In genomic region chr5:78497573-78498533, GRCh38 we compare ENCODE assay signal across 10 cellular contexts.
DNase-seq lines count a peak whose midpoint lies in the region; ATAC-seq and TF ChIP-seq lines count a peak whose summit lies in the region.
"Had no signal": no experiment of that assay in that cellular context is flagged by ENCODE, and none has a peak within 500 bp of the region (broad histone marks: within the 10 kb centered on the region; RNA-seq: fewer than 3 reads in every experiment).

No MANE protein-coding gene starts in this region.

- H3K4me3 Mint-ChIP-seq in osteocyte (ENCODE audit: unreplicated experiment): no peak overlapping the region
- H3K4me3 Mint-ChIP-seq in activated naive CD8-positive, alpha-beta T cell treated with anti-CD3 and anti-CD28 coated beads, Interleukin-2, amount 50 U/mL, for 24 hours: no peak overlapping the region

- H3K36me3 ChIP-seq in adrenal gland (replicated peaks in 1 of 2) (no peaks in the 10 kb centered on the region), spleen (no peaks in the 10 kb centered on the region)
- H3K36me3 ChIP-seq: tibial artery had no signal

- intact Hi-C loops in adrenal gland (cut with DNase I) (no loop called here), spleen (cut with DNase I; ENCODE audit: low total_unique reads) (no loop called here)

- H3K27ac ChIP-seq in adrenal gland (no peak overlapping the region), spleen (no peak overlapping the region)
- H3K27ac ChIP-seq: tibial artery had no signal

- TF ChIP-seq POLR2A in adrenal gland (IDR thresholded peaks at IDR 0.05) (no peak), spleen (IDR thresholded peaks at IDR 0.05) (no peak)

- H3K27ac Mint-ChIP-seq in osteocyte (ENCODE audit: unreplicated experiment): peak overlapping the region; percentile 78
- no peak overlapping the region for H3K27ac Mint-ChIP-seq in activated naive CD8-positive, alpha-beta T cell treated with anti-CD3 and anti-CD28 coated beads, Interleukin-2, amount 50 U/mL, for 24 hours

- H3K9me3 Mint-ChIP-seq in osteocyte (ENCODE audit: unreplicated experiment): no peaks in the 10 kb centered on the region
- H3K9me3 Mint-ChIP-seq in activated naive CD8-positive, alpha-beta T cell treated with anti-CD3 and anti-CD28 coated beads, Interleukin-2, amount 50 U/mL, for 24 hours: no peaks in the 10 kb centered on the region

- H3K4me1 ChIP-seq in adrenal gland (replicated peaks in 1 of 2): peaks cover 12 to 45% of the 10 kb centered on the region in 2 donors
- peaks cover 0 to 50% (median 14%) of the 10 kb centered on the region in 6 donors for H3K4me1 ChIP-seq in spleen

- H3K4me3 ChIP-seq in adrenal gland (no peak overlapping the region), spleen (no peak overlapping the region)
- H3K4me3 ChIP-seq: tibial artery had no signal

- no peaks in the 10 kb centered on the region for H3K27me3 Mint-ChIP-seq in osteocyte (ENCODE audit: unreplicated experiment)
- peaks cover 27% of the 10 kb centered on the region for H3K27me3 Mint-ChIP-seq in activated naive CD8-positive, alpha-beta T cell treated with anti-CD3 and anti-CD28 coated beads, Interleukin-2, amount 50 U/mL, for 24 hours

- peaks cover 27% of the 10 kb centered on the region for H3K36me3 Mint-ChIP-seq in osteocyte (ENCODE audit: unreplicated experiment)
- no peaks in the 10 kb centered on the region for H3K36me3 Mint-ChIP-seq in activated naive CD8-positive, alpha-beta T cell treated with anti-CD3 and anti-CD28 coated beads, Interleukin-2, amount 50 U/mL, for 24 hours (ENCODE audit: low read depth)

- H3K4me1 Mint-ChIP-seq in osteocyte (ENCODE audit: unreplicated experiment): peaks cover 87% of the 10 kb centered on the region
- H3K4me1 Mint-ChIP-seq in activated naive CD8-positive, alpha-beta T cell treated with anti-CD3 and anti-CD28 coated beads, Interleukin-2, amount 50 U/mL, for 24 hours: peaks cover 2% of the 10 kb centered on the region

- H3K9me3 ChIP-seq in adrenal gland (replicated peaks in 1 of 3): no peaks in the 10 kb centered on the region
- H3K9me3 ChIP-seq in spleen: no peaks in the 10 kb centered on the region
- H3K9me3 ChIP-seq: tibial artery had no signal

- whole genome bisulfite sequencing in adrenal gland, 4 donors: 53 to 63% (median 57%) methylated on average over 13 of the region's 13 CpGs
- WGBS in spleen, 5 donors: 55 to 72% (median 67%) methylated on average over 13 of the region's 13 CpGs

- DNase-seq in adrenal gland (peak in 5 of 7 donors; percentile 27 to 58 (median 48)), osteocyte (ENCODE audit: extremely low spot score, unreplicated experiment) (no peak), spleen (no peak), SW 1271 (lab: John Stamatoyannopoulos, UW) (no peak)
- DNase-seq in activated naive CD8-positive, alpha-beta T cell treated with anti-CD3 and anti-CD28 coated beads, Interleukin-2, amount 50 U/mL, for 24 hours: no peak
- DNase-seq: stimulated activated CD4-positive, alpha-beta T cell treated with anti-CD3 and anti-CD28 coated beads, Interleukin-12 subunit alpha, Interleukin-12 subunit beta, amount 100 ng/mL, for 4 hours; tibial artery had no signal

- TF ChIP-seq CTCF in adrenal gland (IDR thresholded peaks at IDR 0.05) (no peak), osteocyte (IDR thresholded peaks at IDR 0.05) (no peak), spleen (IDR thresholded peaks at IDR 0.05 in 8 of 11, conservative IDR thresholded peaks at IDR 0.05 in 3 of 11) (no peak)

- no peaks in the 10 kb centered on the region for H3K27me3 ChIP-seq in adrenal gland
- H3K27me3 ChIP-seq in spleen (replicated peaks in 1 of 7): no peaks in the 10 kb centered on the region
- H3K27me3 ChIP-seq: tibial artery had no signal

- ATAC-seq in GM19324 (IDR thresholded peaks at IDR 0.05; ENCODE audit: low FRiP score, unreplicated experiment) (peak; percentile 46), HG02884 (IDR thresholded peaks at IDR 0.05; ENCODE audit: unreplicated experiment) (peak; percentile 50), HG03520 (IDR thresholded peaks at IDR 0.05; ENCODE audit: unreplicated experiment) (no peak)
- no peak for ATAC-seq in activated naive CD8-positive, alpha-beta T cell treated with anti-CD3 and anti-CD28 coated beads, Interleukin-2, amount 50 U/mL, for 24 hours

Comparison
In these comparisons a context has a peak if more than half of its experiments do, and no peak if none do; other contexts are left out.
1. ATAC-seq: peak in GM19324 (single experiment) and HG02884 (single experiment); none in HG03520 (single experiment) and activated naive CD8-positive, alpha-beta T cell treated with anti-CD3 and anti-CD28 coated beads, Interleukin-2, amount 50 U/mL, for 24 hours (single experiment).
2. DNase-seq: peak in adrenal gland (5 of 7); none in osteocyte (single experiment), spleen (single experiment), SW 1271 (0 of 2) and activated naive CD8-positive, alpha-beta T cell treated with anti-CD3 and anti-CD28 coated beads, Interleukin-2, amount 50 U/mL, for 24 hours (single experiment).